ENCODE assay signal across 18 cellular contexts in genomic region chr11:4064278-4064955, GRCh38. TPM values are rescaled to one million over a fixed set of nuclear protein-coding genes. Genes with fewer than 3 reads are reported as not detected.
A peak's percentile ranks its signal among the peaks of the same experiment; 100 is the strongest.
DNase-seq lines count a peak whose midpoint lies in the region; ATAC-seq and TF ChIP-seq lines count a peak whose summit lies in the region.
"Had no signal": no experiment of that assay in that cellular context is flagged by ENCODE, and none has a peak within 500 bp of the region (broad histone marks: within the 10 kb centered on the region; RNA-seq: fewer than 3 reads in every experiment).

No MANE protein-coding gene starts in this region.

- H3K9me3 Mint-ChIP-seq in activated B cell treated with CpG ODN at 0.5 μM for 24 hours, result no peaks in the 10 kb centered on the region
- no peaks in the 10 kb centered on the region for H3K9me3 Mint-ChIP-seq in activated CD4-positive, alpha-beta T cell treated with anti-CD3 and anti-CD28 coated beads for 36 hours (ENCODE audit: low read depth)
- H3K9me3 Mint-ChIP-seq: type B pancreatic cell had no signal

- H3K36me3 ChIP-seq in right atrium auricular region, result peaks cover 11% of the 10 kb centered on the region
- peaks cover 3 to 11% of the 10 kb centered on the region in 2 donors for H3K36me3 ChIP-seq in muscle layer of duodenum (ENCODE audit: control insufficient read depth in 1 of 2, insufficient read depth in 2 of 2, low read length in 2 of 2)
- H3K36me3 ChIP-seq in aorta (ENCODE audit: control insufficient read depth in 1 of 2, insufficient read depth in 2 of 2, low read length in 1 of 2), result peaks cover 0 to 3% of the 10 kb centered on the region in 2 donors

- TF ChIP-seq CTCF in right atrium auricular region (IDR thresholded peaks at IDR 0.05), result no peak
- no peak for TF ChIP-seq CTCF in activated B cell treated with CpG ODN at 0.5 μM for 24 hours (IDR thresholded peaks at IDR 0.05)

- H3K27me3 ChIP-seq in right atrium auricular region, result no peaks in the 10 kb centered on the region
- H3K27me3 ChIP-seq in muscle layer of duodenum (ENCODE audit: low read depth, low read length), result no peaks in the 10 kb centered on the region
- no peaks in the 10 kb centered on the region for H3K27me3 ChIP-seq in aorta (ENCODE audit: control insufficient read depth in 1 of 2, insufficient read depth in 2 of 2, low read length in 1 of 2)
- H3K27me3 ChIP-seq: spleen had no signal

- peaks cover 0 to 18% of the 10 kb centered on the region in 2 donors for H3K4me1 ChIP-seq in right atrium auricular region
- H3K4me1 ChIP-seq in muscle layer of duodenum (ENCODE audit: control insufficient read depth in 1 of 2, insufficient read depth in 2 of 2, low read length in 2 of 2), result peaks cover 10 to 35% of the 10 kb centered on the region in 2 donors
- H3K4me1 ChIP-seq in aorta (ENCODE audit: control insufficient read depth in 1 of 2, insufficient read depth in 2 of 2, low read length in 2 of 2), result peaks cover 4 to 7% of the 10 kb centered on the region in 2 donors
- H3K4me1 ChIP-seq: HAP-1 had no signal

- H3K4me3 Mint-ChIP-seq in activated B cell treated with CpG ODN at 0.5 μM for 24 hours, result no peak overlapping the region
- H3K4me3 Mint-ChIP-seq in activated CD4-positive, alpha-beta T cell treated with anti-CD3 and anti-CD28 coated beads for 36 hours, result no peak overlapping the region
- H3K4me3 Mint-ChIP-seq: type B pancreatic cell had no signal

- H3K27ac Mint-ChIP-seq in activated B cell treated with CpG ODN at 0.5 μM for 24 hours, result peak overlapping the region; percentile 19
- no peak overlapping the region for H3K27ac Mint-ChIP-seq in activated CD4-positive, alpha-beta T cell treated with anti-CD3 and anti-CD28 coated beads for 36 hours
- H3K27ac Mint-ChIP-seq: type B pancreatic cell had no signal

- 79 to 90% methylated on average over 1 of the region's 1 CpG for WGBS in aorta, 2 donors

- H3K36me3 Mint-ChIP-seq in activated B cell treated with CpG ODN at 0.5 μM for 24 hours (ENCODE audit: low read depth), result peaks cover 33% of the 10 kb centered on the region
- H3K36me3 Mint-ChIP-seq in activated CD4-positive, alpha-beta T cell treated with anti-CD3 and anti-CD28 coated beads for 36 hours (ENCODE audit: low read depth), result peaks cover 17% of the 10 kb centered on the region

- H3K4me3 ChIP-seq in right atrium auricular region (no peak overlapping the region), muscle layer of duodenum (ENCODE audit: low read depth in 1 of 2, low read length in 2 of 2) (no peak overlapping the region), aorta (ENCODE audit: low read length in 2 of 2) (no peak overlapping the region)
- H3K4me3 ChIP-seq: HAP-1, spleen had no signal

- no peaks in the 10 kb centered on the region for H3K27me3 Mint-ChIP-seq in activated B cell treated with CpG ODN at 0.5 μM for 24 hours
- no peaks in the 10 kb centered on the region for H3K27me3 Mint-ChIP-seq in activated CD4-positive, alpha-beta T cell treated with anti-CD3 and anti-CD28 coated beads for 36 hours
- H3K27me3 Mint-ChIP-seq: type B pancreatic cell had no signal

- H3K4me1 Mint-ChIP-seq in activated B cell treated with CpG ODN at 0.5 μM for 24 hours, result peaks cover 35% of the 10 kb centered on the region
- peaks cover 54% of the 10 kb centered on the region for H3K4me1 Mint-ChIP-seq in activated CD4-positive, alpha-beta T cell treated with anti-CD3 and anti-CD28 coated beads for 36 hours

- CTCF ChIA-PET in activated B cell treated with CpG ODN at 0.5 μM for 24 hours (lab: Charles Lee), result interaction anchor here (0.8 to 14.1 kb wide), 5 partner anchors 8 to 255 kb away, joined by 3 to 526 read pairs (median 5); partner anchors contain the start of gene STIM1
- CTCF ChIA-PET in activated CD4-positive, alpha-beta T cell treated with anti-CD3 and anti-CD28 coated beads for 36 hours (lab: Charles Lee), result interaction anchor here (0.7 to 2.7 kb wide), 7 partner anchors 8 to 237 kb away, joined by 3 to 21 read pairs (median 4); partner anchors contain the start of gene STIM1

- intact Hi-C loops in left ventricle myocardium superior (cut with micrococcal nuclease), result no loop called here
- intact Hi-C loops in activated B cell treated with CpG ODN at 0.5 μM for 24 hours (cut with micrococcal nuclease), result no loop called here
- intact Hi-C loops in aorta (cut with DNase I), result loop anchor here in 1 of 2 donors (10.0 kb wide), 1 partner anchor 120 kb away; no protein-coding TSS in a partner anchor
- intact Hi-C loops in activated CD4-positive, alpha-beta T cell treated with anti-CD3 and anti-CD28 coated beads for 36 hours (cut with DNase I, micrococcal nuclease), result no loop called here

- no peak for DNase-seq in left ventricle myocardium superior
- no peak for DNase-seq in right atrium auricular region (ENCODE audit: low spot score)
- DNase-seq in activated B cell treated with CpG ODN at 0.5 μM for 24 hours, result no peak
- DNase-seq in aorta, result no peak
- DNase-seq in NCI-H2081 (lab: John Stamatoyannopoulos, UW), result no peak
- DNase-seq in activated CD4-positive, alpha-beta T cell treated with anti-CD3 and anti-CD28 coated beads for 36 hours, result no peak
- DNase-seq: activated CD8-positive, alpha-beta memory T cell treated with anti-CD3 and anti-CD28 coated beads, Interleukin-2, amount 50 U/mL, for 4 hours; central memory CD4-positive, alpha-beta T cell; left cardiac atrium; MM.1S; NCI-H187 treated with DMSO at 0.1 percent for 48 hours; NCI-H510A; PC-3; spleen had no signal

- H3K27ac ChIP-seq in right atrium auricular region (no peak overlapping the region), muscle layer of duodenum (ENCODE audit: low read length) (peak overlapping the region; percentile 20), aorta (ENCODE audit: low read depth in 1 of 2, low read length in 2 of 2) (peak overlapping the region; percentile 70 to 80)

- POLR2A ChIA-PET in activated B cell treated with CpG ODN at 0.5 μM for 24 hours (lab: Charles Lee), result interaction anchor here (1.3 to 1.4 kb wide), 2 partner anchors 211 to 256 kb away, joined by 3 to 6 read pairs; partner anchors contain the start of gene PGAP2
- POLR2A ChIA-PET in activated CD4-positive, alpha-beta T cell treated with anti-CD3 and anti-CD28 coated beads for 36 hours (lab: Charles Lee), result no interaction called here

- H3K9me3 ChIP-seq in right atrium auricular region (no peaks in the 10 kb centered on the region), muscle layer of duodenum (ENCODE audit: control insufficient read depth in 1 of 2, low read length in 2 of 2) (no peaks in the 10 kb centered on the region), aorta (ENCODE audit: control insufficient read depth, low read length) (no peaks in the 10 kb centered on the region)
- H3K9me3 ChIP-seq: HAP-1, spleen had no signal

- ATAC-seq in left ventricle myocardium superior, result peak; percentile 34
- no peak for ATAC-seq in activated B cell treated with CpG ODN at 0.5 μM for 24 hours (ENCODE audit: low read depth)
- no peak for ATAC-seq in aorta (ENCODE audit: low FRiP score)
- ATAC-seq in activated CD4-positive, alpha-beta T cell treated with anti-CD3 and anti-CD28 coated beads for 36 hours, result no peak
- ATAC-seq in GM21447 (IDR thresholded peaks at IDR 0.05; ENCODE audit: unreplicated experiment), result no peak

RNA-seq across cellular contexts. Expression of gene RRM1, which starts 30.2 kb away (rescaled TPM):
- 28.5 TPM for total RNA-seq in left ventricle myocardium superior
- 10 to 100 TPM; 18.3 to 26.7 TPM for total RNA-seq in right atrium auricular region
- 34.6 and 39.6 TPM in 2 replicates for total RNA-seq in activated B cell treated with CpG ODN at 0.5 μM for 24 hours
- 10 to 100 TPM; 22.5 to 33.5 TPM for total RNA-seq in aorta
- polyA plus RNA-seq in aorta, result 10 to 100 TPM; 17.0 to 20.9 TPM
- total RNA-seq in activated CD4-positive, alpha-beta T cell treated with anti-CD3 and anti-CD28 coated beads for 36 hours, result 100 to 1,000 TPM; 220 to 259 TPM

Comparison
In these comparisons a context has a peak if more than half of its experiments do, and no peak if none do; other contexts are left out.
1. H3K27ac ChIP-seq: peak in muscle layer of duodenum (single experiment) and aorta (2 of 2); none in right atrium auricular region (0 of 2).